ENCODE assay signal across 12 cellular contexts in the genomic region with DNA sequence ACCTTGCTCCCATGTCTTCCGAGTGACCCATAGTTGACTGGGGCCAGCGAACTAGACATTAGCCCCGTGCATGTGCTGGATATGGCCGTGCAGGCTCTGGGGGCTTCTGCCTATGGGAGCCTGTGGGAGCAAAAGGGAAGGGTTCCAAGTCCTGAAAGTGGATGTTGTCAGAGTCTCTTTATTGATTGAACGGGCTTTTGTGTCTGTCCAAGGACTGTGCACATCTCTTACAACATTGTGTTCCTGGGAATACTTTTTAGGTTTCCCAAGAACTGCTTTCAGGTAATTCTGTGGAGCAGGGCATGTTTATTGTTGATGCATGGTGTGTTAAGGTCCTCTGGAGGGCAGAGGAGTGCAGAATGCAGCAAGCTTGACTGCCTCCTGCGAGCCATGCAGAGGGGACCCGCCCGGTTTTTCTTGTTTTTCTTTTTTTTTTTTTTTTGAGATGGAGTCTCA. TPM values are rescaled to one million over a fixed set of nuclear protein-coding genes. Genes with fewer than 3 reads are reported as not detected.
DNase-seq lines count a peak whose midpoint lies in the region; ATAC-seq and TF ChIP-seq lines count a peak whose summit lies in the region.
"Had no signal": no experiment of that assay in that cellular context is flagged by ENCODE, and none has a peak within 500 bp of the region (broad histone marks: within the 10 kb centered on the region; RNA-seq: fewer than 3 reads in every experiment).

No MANE protein-coding gene starts in this region.

- peaks cover 11% of the 10 kb centered on the region; the same call in 1 of the 2 replicates for H4K20me1 ChIP-seq in PC-3 (ENCODE audit: low read length)
- H4K20me1 ChIP-seq in hepatocyte (ENCODE audit: insufficient read depth, poor library complexity, severe bottlenecking), result no peaks in the 10 kb centered on the region

- H3K4me1 ChIP-seq in PC-3 (ENCODE audit: insufficient read depth, low read length) (peaks cover 33% of the 10 kb centered on the region), hepatocyte (ENCODE audit: insufficient read depth) (peaks cover 12% of the 10 kb centered on the region), vagina (peaks cover 56% of the 10 kb centered on the region)
- H3K4me1 ChIP-seq in effector memory CD4-positive, alpha-beta T cell (ENCODE audit: control insufficient read depth, insufficient read depth, low read length, poor library complexity, severe bottlenecking), result peaks cover 23% of the 10 kb centered on the region

- no peaks in the 10 kb centered on the region for H3K27me3 Mint-ChIP-seq in activated CD4-positive, alpha-beta T cell treated with anti-CD3 and anti-CD28 coated beads, Interleukin-2, amount 10 ng/mL, durations not matched to agents 24 days and 14 days
- H3K27me3 Mint-ChIP-seq in activated CD4-positive, alpha-beta T cell treated with anti-CD3 and anti-CD28 coated beads, Interleukin-2, amount 10 ng/mL, durations not matched to agents 7 days and 5 days, result no peaks in the 10 kb centered on the region
- H3K27me3 Mint-ChIP-seq: activated CD4-positive, alpha-beta memory T cell treated with anti-CD3 and anti-CD28 coated beads for 36 hours had no signal

- H2AFZ ChIP-seq in PC-3 (ENCODE audit: low read length) (no peak overlapping the region), hepatocyte (no peak overlapping the region)

- POLR2A ChIA-PET in activated CD4-positive, alpha-beta T cell treated with anti-CD3 and anti-CD28 coated beads, Interleukin-2, amount 10 ng/mL, durations not matched to agents 7 days and 5 days (lab: Charles Lee), result no interaction called here
- POLR2A ChIA-PET in PC-3 (lab: Charles Lee; ENCODE audit: unreplicated experiment), result interaction anchor here (0.6 kb wide), 1 partner anchor 14 kb away, joined by 5 read pairs; no protein-coding TSS in a partner anchor

- CTCF ChIA-PET in activated CD4-positive, alpha-beta T cell treated with anti-CD3 and anti-CD28 coated beads, Interleukin-2, amount 10 ng/mL, durations not matched to agents 7 days and 5 days (lab: Charles Lee), result interaction anchor here (1.2 to 3.5 kb wide), 3 partner anchors 11 to 43 kb away, joined by 3 to 14 read pairs (median 3); no protein-coding TSS in a partner anchor
- CTCF ChIA-PET in PC-3 (lab: Charles Lee), result interaction anchor here (1.0 kb wide), 1 partner anchor 16 kb away, joined by 7 read pairs; no protein-coding TSS in a partner anchor

- peaks cover 38% of the 10 kb centered on the region for H3K36me3 Mint-ChIP-seq in activated CD4-positive, alpha-beta T cell treated with anti-CD3 and anti-CD28 coated beads, Interleukin-2, amount 10 ng/mL, durations not matched to agents 24 days and 14 days (ENCODE audit: low read depth)
- H3K36me3 Mint-ChIP-seq in activated CD4-positive, alpha-beta T cell treated with anti-CD3 and anti-CD28 coated beads, Interleukin-2, amount 10 ng/mL, durations not matched to agents 7 days and 5 days (ENCODE audit: low read depth), result peaks cover 72% of the 10 kb centered on the region

- no peak overlapping the region for H3K27ac Mint-ChIP-seq in activated CD4-positive, alpha-beta T cell treated with anti-CD3 and anti-CD28 coated beads, Interleukin-2, amount 10 ng/mL, durations not matched to agents 24 days and 14 days
- H3K27ac Mint-ChIP-seq in activated CD4-positive, alpha-beta T cell treated with anti-CD3 and anti-CD28 coated beads, Interleukin-2, amount 10 ng/mL, durations not matched to agents 7 days and 5 days, result no peak overlapping the region
- H3K27ac Mint-ChIP-seq: activated CD4-positive, alpha-beta memory T cell treated with anti-CD3 and anti-CD28 coated beads for 36 hours had no signal

- H3K9me3 ChIP-seq in PC-3 (ENCODE audit: low read length) (no peaks in the 10 kb centered on the region), hepatocyte (ENCODE audit: low read depth) (no peaks in the 10 kb centered on the region), vagina (no peaks in the 10 kb centered on the region)
- no peaks in the 10 kb centered on the region for H3K9me3 ChIP-seq in effector memory CD4-positive, alpha-beta T cell (ENCODE audit: control insufficient read depth, low read length)
- H3K9me3 ChIP-seq: neutrophil had no signal

- H3K27me3 ChIP-seq in PC-3 (ENCODE audit: low read length) (no peaks in the 10 kb centered on the region), hepatocyte (no peaks in the 10 kb centered on the region), vagina (no peaks in the 10 kb centered on the region)
- no peaks in the 10 kb centered on the region for H3K27me3 ChIP-seq in effector memory CD4-positive, alpha-beta T cell (replicated peaks; ENCODE audit: control insufficient read depth, insufficient read depth, low read length, poor library complexity, severe bottlenecking)
- H3K27me3 ChIP-seq: neutrophil had no signal

- TF ChIP-seq POLR2A in vagina (IDR thresholded peaks at IDR 0.05), result no peak

- peak; percentile 35 for ATAC-seq in PC-3

- H3K27ac ChIP-seq in PC-3 (ENCODE audit: low read length) (peak overlapping the region; percentile 51), hepatocyte (no peak overlapping the region), vagina (no peak overlapping the region)
- no peak overlapping the region for H3K27ac ChIP-seq in effector memory CD4-positive, alpha-beta T cell (ENCODE audit: insufficient read depth, low read length, poor library complexity, severe bottlenecking)
- H3K27ac ChIP-seq: neutrophil had no signal

- TF ChIP-seq CTCF in PC-3 (conservative IDR thresholded peaks at IDR 0.05; ENCODE audit: low read depth, low read length), result peak; percentile 56
- no peak for TF ChIP-seq CTCF in hepatocyte (IDR thresholded peaks at IDR 0.05; ENCODE audit: poor library complexity)
- TF ChIP-seq CTCF in vagina (IDR thresholded peaks at IDR 0.05), result no peak

- no peak overlapping the region for H3K4me3 Mint-ChIP-seq in activated CD4-positive, alpha-beta T cell treated with anti-CD3 and anti-CD28 coated beads, Interleukin-2, amount 10 ng/mL, durations not matched to agents 24 days and 14 days
- no peak overlapping the region for H3K4me3 Mint-ChIP-seq in activated CD4-positive, alpha-beta T cell treated with anti-CD3 and anti-CD28 coated beads, Interleukin-2, amount 10 ng/mL, durations not matched to agents 7 days and 5 days
- H3K4me3 Mint-ChIP-seq: activated CD4-positive, alpha-beta memory T cell treated with anti-CD3 and anti-CD28 coated beads for 36 hours had no signal

- peak; percentile 61 for DNase-seq in activated CD4-positive, alpha-beta T cell treated with anti-CD3 and anti-CD28 coated beads, Interleukin-2, amount 10 ng/mL, durations not matched to agents 24 days and 14 days
- DNase-seq in activated CD4-positive, alpha-beta T cell treated with anti-CD3 and anti-CD28 coated beads, Interleukin-2, amount 10 ng/mL, durations not matched to agents 7 days and 5 days, result no peak
- DNase-seq in PC-3 (peak; percentile 76), hepatocyte (ENCODE audit: low spot score) (peak; percentile 54), superior temporal gyrus (ENCODE audit: extremely low spot score) (peak; percentile 45), vagina (ENCODE audit: extremely low spot score in 2 of 2) (no peak), hippocampal formation (lab: John Stamatoyannopoulos, UW) (no peak)
- DNase-seq in effector memory CD4-positive, alpha-beta T cell, result no peak
- DNase-seq: activated CD4-positive, alpha-beta memory T cell treated with anti-CD3 and anti-CD28 coated beads for 36 hours; Right ventricle myocardium superior; stimulated activated CD4-positive, alpha-beta T cell treated with anti-CD3 and anti-CD28 coated beads, Interleukin-4, amount 100 ng/mL, for 4 hours had no signal

- 66% methylated on average over 8 of the region's 8 CpGs for WGBS in hepatocyte (ENCODE audit: low lambda C conversion rate, missing lambda C conversion rate)

- no TSS peak for BruUV-seq in PC-3 (replicated peaks; lab: Mats Ljungman, UMichigan)

- H3F3A ChIP-seq in PC-3 (ENCODE audit: low read length, unreplicated experiment), result no peaks in the 10 kb centered on the region

- H3K79me2 ChIP-seq in PC-3 (ENCODE audit: low read length), result peaks cover 19% of the 10 kb centered on the region
- H3K79me2 ChIP-seq in hepatocyte, result peaks cover 44% of the 10 kb centered on the region

- H3K9me3 Mint-ChIP-seq in activated CD4-positive, alpha-beta T cell treated with anti-CD3 and anti-CD28 coated beads, Interleukin-2, amount 10 ng/mL, durations not matched to agents 24 days and 14 days, result peaks cover 4% of the 10 kb centered on the region
- H3K9me3 Mint-ChIP-seq in activated CD4-positive, alpha-beta T cell treated with anti-CD3 and anti-CD28 coated beads, Interleukin-2, amount 10 ng/mL, durations not matched to agents 7 days and 5 days, result peaks cover 14% of the 10 kb centered on the region

- H3K4me3 ChIP-seq in PC-3 (ENCODE audit: low read length), result no peak overlapping the region
- no peak overlapping the region for H3K4me3 ChIP-seq in hepatocyte
- H3K4me3 ChIP-seq in effector memory CD4-positive, alpha-beta T cell (ENCODE audit: insufficient read depth, low read depth, low read length, poor library complexity, severe bottlenecking), result no peak overlapping the region
- H3K4me3 ChIP-seq in vagina, result no peak overlapping the region

- intact Hi-C loops in activated CD4-positive, alpha-beta T cell treated with anti-CD3 and anti-CD28 coated beads, Interleukin-2, amount 10 ng/mL, durations not matched to agents 24 days and 14 days (cut with micrococcal nuclease), result no loop called here
- intact Hi-C loops in PC-3 (cut with micrococcal nuclease), result no loop called here
- intact Hi-C loops in vagina (cut with DNase I), result no loop called here

- H3K4me2 ChIP-seq in PC-3 (ENCODE audit: low read length), result 0 out of 2 replicates have a peak overlapping the region, but pooled peaks have one; percentile 32
- H3K4me2 ChIP-seq in hepatocyte, result no peak overlapping the region

- peaks cover 44% of the 10 kb centered on the region for H3K4me1 Mint-ChIP-seq in activated CD4-positive, alpha-beta T cell treated with anti-CD3 and anti-CD28 coated beads, Interleukin-2, amount 10 ng/mL, durations not matched to agents 24 days and 14 days
- H3K4me1 Mint-ChIP-seq in activated CD4-positive, alpha-beta T cell treated with anti-CD3 and anti-CD28 coated beads, Interleukin-2, amount 10 ng/mL, durations not matched to agents 7 days and 5 days, result peaks cover 86% of the 10 kb centered on the region

- H3K36me3 ChIP-seq in PC-3 (ENCODE audit: low read depth, low read length), result no peaks in the 10 kb centered on the region
- no peaks in the 10 kb centered on the region for H3K36me3 ChIP-seq in hepatocyte (replicated peaks; ENCODE audit: insufficient read depth, low read depth)
- no peaks in the 10 kb centered on the region for H3K36me3 ChIP-seq in effector memory CD4-positive, alpha-beta T cell (ENCODE audit: control insufficient read depth, insufficient read depth, low read length)
- no peaks in the 10 kb centered on the region for H3K36me3 ChIP-seq in vagina
- H3K36me3 ChIP-seq: neutrophil had no signal

- H3K9ac ChIP-seq in PC-3 (ENCODE audit: low read length), result peak overlapping the region; percentile 38; the same call in 1 of the 2 replicates

- H3K9me2 ChIP-seq in PC-3 (replicated peaks; ENCODE audit: low read length) (no peaks in the 10 kb centered on the region), hepatocyte (replicated peaks; ENCODE audit: insufficient read depth) (no peaks in the 10 kb centered on the region)

RNA-seq across cellular contexts. Expression of a gene that starts 5.0 kb away (rescaled TPM):
- 22.1 and 23.0 TPM in 2 replicates for total RNA-seq in activated CD4-positive, alpha-beta T cell treated with anti-CD3 and anti-CD28 coated beads, Interleukin-2, amount 10 ng/mL, durations not matched to agents 24 days and 14 days
- total RNA-seq in activated CD4-positive, alpha-beta T cell treated with anti-CD3 and anti-CD28 coated beads, Interleukin-2, amount 10 ng/mL, durations not matched to agents 7 days and 5 days, result 100 to 1,000 TPM in 1 of 2 experiments, 10 to 100 TPM in 1; 89.6 to 101 TPM
- total RNA-seq in PC-3 (2014; rRNA removed) (9.5 and 13.1 TPM in 2 replicates), hepatocyte (8.3 and 10.1 TPM in 2 replicates), vagina (17.2 TPM)
- polyA plus RNA-seq in hepatocyte, result 3.4 and 5.4 TPM in 2 replicates

RNA-seq across cellular contexts. Expression of a gene that starts 44.7 kb away (rescaled TPM):
- 2.0 and 2.4 TPM in 2 replicates for total RNA-seq in activated CD4-positive, alpha-beta T cell treated with anti-CD3 and anti-CD28 coated beads, Interleukin-2, amount 10 ng/mL, durations not matched to agents 24 days and 14 days
- 100 to 1,000 TPM; 100 to 101 TPM for total RNA-seq in activated CD4-positive, alpha-beta T cell treated with anti-CD3 and anti-CD28 coated beads, Interleukin-2, amount 10 ng/mL, durations not matched to agents 7 days and 5 days
- total RNA-seq in PC-3 (2014; rRNA removed), result 0.35 and 2.1 TPM in 2 replicates
- 1.3 and 1.6 TPM in 2 replicates for total RNA-seq in hepatocyte
- polyA plus RNA-seq in hepatocyte, result 1.1 and 2.9 TPM in 2 replicates
- total RNA-seq in vagina, result 0.25 TPM

RNA-seq across cellular contexts. Expression of a gene that starts 56.5 kb away (rescaled TPM):
- 6.4 and 6.9 TPM in 2 replicates for total RNA-seq in activated CD4-positive, alpha-beta T cell treated with anti-CD3 and anti-CD28 coated beads, Interleukin-2, amount 10 ng/mL, durations not matched to agents 24 days and 14 days
- 10 to 100 TPM; 94.3 to 96.0 TPM for total RNA-seq in activated CD4-positive, alpha-beta T cell treated with anti-CD3 and anti-CD28 coated beads, Interleukin-2, amount 10 ng/mL, durations not matched to agents 7 days and 5 days
- total RNA-seq in PC-3 (2014; rRNA removed), result 5.0 and 6.5 TPM in 2 replicates
- 5.4 and 7.0 TPM in 2 replicates for total RNA-seq in hepatocyte
- polyA plus RNA-seq in hepatocyte, result 2.6 and 4.1 TPM in 2 replicates
- 5.6 TPM for total RNA-seq in vagina

Comparison
In these comparisons a context has a peak if more than half of its experiments do, and no peak if none do; other contexts are left out.
1. DNase-seq: peak in activated CD4-positive, alpha-beta T cell treated with anti-CD3 and anti-CD28 coated beads, Interleukin-2, amount 10 ng/mL, durations not matched to agents 24 days and 14 days (single experiment), PC-3 (single experiment), hepatocyte (single experiment) and superior temporal gyrus (single experiment); none in activated CD4-positive, alpha-beta T cell treated with anti-CD3 and anti-CD28 coated beads, Interleukin-2, amount 10 ng/mL, durations not matched to agents 7 days and 5 days (single experiment), effector memory CD4-positive, alpha-beta T cell (0 of 3), vagina (0 of 2) and hippocampal formation (0 of 2).
2. RNA of a gene that starts 44.7 kb away (total RNA-seq): 100 to 101 TPM in activated CD4-positive, alpha-beta T cell treated with anti-CD3 and anti-CD28 coated beads, Interleukin-2, amount 10 ng/mL, durations not matched to agents 7 days and 5 days; 0.35 to 2.1 TPM in PC-3, 2.0 to 2.4 TPM in activated CD4-positive, alpha-beta T cell treated with anti-CD3 and anti-CD28 coated beads, Interleukin-2, amount 10 ng/mL, durations not matched to agents 24 days and 14 days, 1.3 to 1.6 TPM in hepatocyte and 0.25 TPM in vagina (single experiment); every median in the first group is over 10 times any median in the second.
3. RNA of a gene that starts 56.5 kb away (total RNA-seq): 94.3 to 96.0 TPM in activated CD4-positive, alpha-beta T cell treated with anti-CD3 and anti-CD28 coated beads, Interleukin-2, amount 10 ng/mL, durations not matched to agents 7 days and 5 days; 6.4 to 6.9 TPM in activated CD4-positive, alpha-beta T cell treated with anti-CD3 and anti-CD28 coated beads, Interleukin-2, amount 10 ng/mL, durations not matched to agents 24 days and 14 days, 5.6 TPM in vagina (single experiment), 5.4 to 7.0 TPM in hepatocyte and 5.0 to 6.5 TPM in PC-3; every median in the first group is over 10 times any median in the second.